In genomic region chr1:30234091-30234490, GRCh38 we compare ENCODE assay signal across 17 cellular contexts.
A peak's percentile ranks its signal among the peaks of the same experiment; 100 is the strongest.
DNase-seq lines count a peak whose midpoint lies in the region; ATAC-seq and TF ChIP-seq lines count a peak whose summit lies in the region.
"Had no signal": no experiment of that assay in that cellular context is flagged by ENCODE, and none has a peak within 500 bp of the region (broad histone marks: within the 10 kb centered on the region; RNA-seq: fewer than 3 reads in every experiment).

No MANE protein-coding gene starts in this region.

- POLR2A ChIA-PET in CD4-positive, alpha-beta T cell (lab: Charles Lee), result no interaction called here

- no peaks in the 10 kb centered on the region for H3K36me3 Mint-ChIP-seq in CD4-positive, alpha-beta T cell (ENCODE audit: low read depth)
- H3K36me3 Mint-ChIP-seq: CD8-positive, alpha-beta T cell had no signal

- no peaks in the 10 kb centered on the region for H3K9me3 ChIP-seq in CD4-positive, alpha-beta T cell (ENCODE audit: control insufficient read depth, low read length)
- H3K9me3 ChIP-seq: BE2C, Caco-2 had no signal

- no peaks in the 10 kb centered on the region for H3K27me3 ChIP-seq in CD4-positive, alpha-beta T cell (ENCODE audit: control insufficient read depth, insufficient read depth, low read length)
- H3K27me3 ChIP-seq: BE2C had no signal

- intact Hi-C loops in CD4-positive, alpha-beta T cell (cut with DNase I, micrococcal nuclease), result no loop called here

- H3K27ac ChIP-seq in CD4-positive, alpha-beta T cell (ENCODE audit: low read depth, low read length), result no peak overlapping the region
- H3K27ac ChIP-seq: 22Rv1, GM23248 had no signal

- no peaks in the 10 kb centered on the region for H3K4me1 Mint-ChIP-seq in CD4-positive, alpha-beta T cell (ENCODE audit: low read depth)

- no peak for TF ChIP-seq CTCF in CD4-positive, alpha-beta T cell (IDR thresholded peaks at IDR 0.05)

- no peak overlapping the region for H3K27ac Mint-ChIP-seq in CD4-positive, alpha-beta T cell
- H3K27ac Mint-ChIP-seq: CD8-positive, alpha-beta T cell had no signal

- H3K9me3 Mint-ChIP-seq in CD4-positive, alpha-beta T cell, result peaks cover 3% of the 10 kb centered on the region

- no peak overlapping the region for H3K4me3 Mint-ChIP-seq in CD4-positive, alpha-beta T cell
- H3K4me3 Mint-ChIP-seq: CD8-positive, alpha-beta T cell had no signal

- CTCF ChIA-PET in CD4-positive, alpha-beta T cell (lab: Charles Lee), result no interaction called here

- DNase-seq in Ammon's horn (ENCODE audit: low spot score), result peak; percentile 18
- DNase-seq in epidermal melanocyte (ENCODE audit: insufficient read length, low spot score), result peak; percentile 42
- DNase-seq in medulla oblongata (ENCODE audit: extremely low spot score), result peak; percentile 29
- peak; percentile 62 for DNase-seq in pons (ENCODE audit: low spot score)
- no peak for DNase-seq in CD4-positive, alpha-beta T cell
- DNase-seq in NK-92 treated with Interleukin-12 subunit alpha and Interleukin-12 subunit beta, amount 100 ng/mL, for 24 hours (lab: John Stamatoyannopoulos, UW), result no peak
- DNase-seq: BE2C; Caco-2; CD8-positive, alpha-beta T cell; DMS153; DND-41; GM23248; H7; HCEC 1CT had no signal

- peaks cover 52% of the 10 kb centered on the region for H3K27me3 Mint-ChIP-seq in CD4-positive, alpha-beta T cell

- ATAC-seq in CD4-positive, alpha-beta T cell (ENCODE audit: poor library complexity), result no peak
- no peak for ATAC-seq in HG03457 (IDR thresholded peaks at IDR 0.05; ENCODE audit: unreplicated experiment)
- no peak for ATAC-seq in GM21786 (IDR thresholded peaks at IDR 0.05; ENCODE audit: unreplicated experiment)
- ATAC-seq: CD8-positive, alpha-beta T cell had no signal

Comparison
In these comparisons a context has a peak if more than half of its experiments do, and no peak if none do; other contexts are left out.
1. DNase-seq: peak in Ammon's horn (single experiment), epidermal melanocyte (single experiment), medulla oblongata (single experiment) and pons (single experiment); none in CD4-positive, alpha-beta T cell (0 of 10) and NK-92 treated with Interleukin-12 subunit alpha and Interleukin-12 subunit beta, amount 100 ng/mL, for 24 hours (single experiment).